ENCODE assay signal across 1 cellular context in genomic region chr11:118058311-118059230, GRCh38.
TF ChIP-seq lines count a peak whose summit lies in the region.

No MANE protein-coding gene starts in this region.

TF ChIP-seq in GM12878, 131 proteins besides CTCF, POLR2A, EP300 and RAD21:
- no peak for TF ChIP-seq FOXK2 (IDR thresholded peaks at IDR 0.05)
- TF ChIP-seq NR2C1 (IDR thresholded peaks at IDR 0.05), result no peak
- no peak for TF ChIP-seq ASH2L (IDR thresholded peaks at IDR 0.05; ENCODE audit: borderline replicate concordance, low read depth)
- no peak for TF ChIP-seq ZNF217 (IDR thresholded peaks at IDR 0.05)
- TF ChIP-seq IRF5 (IDR thresholded peaks at IDR 0.05; ENCODE audit: borderline replicate concordance), result no peak
- no peak for TF ChIP-seq ATF7 (IDR thresholded peaks at IDR 0.05; ENCODE audit: low read depth)
- peak in 1 of 2 experiments; percentile 57; a peak in 2 of 4 replicates for TF ChIP-seq BHLHE40 (IDR thresholded peaks at IDR 0.05; ENCODE audit: borderline replicate concordance in 1 of 2, low read depth in 2 of 2, low read length in 1 of 2)
- 0 out of 2 replicates have a peak, but pooled peaks have one; percentile 14 for TF ChIP-seq IKZF1 (conservative IDR thresholded peaks at IDR 0.05)
- TF ChIP-seq RELB (IDR thresholded peaks at IDR 0.05; ENCODE audit: low read depth), result no peak
TF ChIP-seq in GM12878: peak in this region for 2.
